Comparison of ENCODE assay signal across 9 cellular contexts in the genomic region with DNA sequence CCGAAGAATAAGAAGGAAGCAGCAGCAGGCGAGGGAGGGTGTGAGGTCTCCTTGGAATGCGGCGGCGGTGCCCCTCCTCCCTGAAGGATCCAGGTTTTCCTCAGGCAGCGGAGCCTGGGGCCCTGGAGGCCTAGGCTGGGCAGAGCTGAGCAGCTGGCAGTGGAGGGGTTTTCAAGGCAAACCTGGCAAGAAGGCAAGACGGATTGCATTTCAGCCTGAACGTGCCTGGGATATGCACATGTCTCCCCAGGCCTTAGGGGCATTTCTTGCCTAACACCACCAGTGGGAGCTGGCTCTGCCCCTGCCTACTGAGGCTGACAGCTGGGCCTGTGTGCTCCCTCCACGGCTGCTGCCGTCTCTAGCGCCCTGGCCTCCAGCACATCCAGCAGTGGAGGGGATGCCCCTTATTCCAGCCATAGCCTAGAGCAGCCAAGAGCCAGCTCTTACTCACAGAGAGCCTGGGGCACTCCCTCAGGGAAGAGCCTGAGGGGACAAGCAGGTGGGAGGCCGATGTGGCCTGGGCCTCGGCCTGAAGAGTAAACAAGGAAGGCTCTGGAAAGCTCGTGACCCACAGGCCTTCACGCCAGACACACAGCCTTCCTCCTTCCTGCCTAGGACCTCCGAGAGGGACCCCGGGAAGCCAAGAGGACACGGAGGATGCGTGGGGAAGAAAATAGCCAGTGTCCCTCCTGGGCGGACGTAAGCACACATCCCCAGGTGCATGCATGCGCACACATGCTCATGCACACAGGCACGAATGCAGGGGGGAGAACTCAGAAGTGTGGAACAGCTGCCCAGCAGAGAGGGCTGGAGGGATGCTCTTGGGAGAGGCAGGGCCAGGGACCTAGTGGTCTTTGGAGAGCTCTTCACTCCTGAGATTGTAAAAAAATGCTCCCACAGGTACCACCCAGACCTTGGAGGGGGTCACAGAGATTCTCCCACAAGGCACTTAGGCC. TPM values are rescaled to one million over a fixed set of nuclear protein-coding genes. Genes with fewer than 3 reads are reported as not detected.
DNase-seq lines count a peak whose midpoint lies in the region; ATAC-seq, FAIRE-seq and TF ChIP-seq lines count a peak whose summit lies in the region.
"Had no signal": no experiment of that assay in that cellular context is flagged by ENCODE, and none has a peak within 500 bp of the region (broad histone marks: within the 10 kb centered on the region; RNA-seq: fewer than 3 reads in every experiment).

No MANE protein-coding gene starts in this region.

- peak; percentile 78 for DNase-seq in DMS79 (lab: John Stamatoyannopoulos, UW)
- peak; percentile 97 for DNase-seq in NCI-H2171 (lab: John Stamatoyannopoulos, UW)
- peak in 1 of 2 experiments; percentile 66 for DNase-seq in H1 (ENCODE audit: low read depth in 1 of 2, low spot score in 2 of 2)
- DNase-seq in GM10266 (ENCODE audit: extremely low spot score): no peak
- DNase-seq in DMS153 (lab: John Stamatoyannopoulos, UW): no peak
- DNase-seq: cortex of kidney had no signal

- CTCF ChIA-PET in H1 (lab: Charles Lee; ENCODE audit: partially characterized antibody): interaction anchor here (0.8 to 4.5 kb wide), 19 partner anchors 9 to 324 kb away, joined by 3 to 30 read pairs (median 5); a partner anchor contains a TSS

- peak overlapping the region; percentile 44; the same call in 1 of the 2 replicates for H2BK12ac ChIP-seq in H1 (ENCODE audit: low read depth, low read length)

- peak overlapping the region; percentile 19; the same call in 1 of the 2 replicates for H2BK15ac ChIP-seq in H1 (ENCODE audit: low read length)

- no peak for FAIRE-seq in H1 (lab: Jason Lieb, UNC)

- H3K4me3 ChIP-seq in H1 (ENCODE audit: extremely low read depth in 1 of 4, insufficient read depth in 2 of 4, low read depth in 3 of 4, low read length in 4 of 4) (no peak overlapping the region), neuron (ENCODE audit: low read length) (no peak overlapping the region)

- peak overlapping the region; percentile 54; the same call in 1 of the 2 replicates for H2AFZ ChIP-seq in H1 (ENCODE audit: low read length)
- peak overlapping the region; percentile 49 for H2AFZ ChIP-seq in neuron (ENCODE audit: low read depth, low read length)

- H3K27me3 ChIP-seq in H1 (replicated peaks in 1 of 4; ENCODE audit: control insufficient read depth in 3 of 4, extremely low read depth in 1 of 4, insufficient read depth in 3 of 4, low read length in 3 of 4) (peaks cover 0 to 2% (median 1%) of the 10 kb centered on the region in 4 experiments; a peak in 1 of 7 replicates), neuron (ENCODE audit: insufficient read depth, low read length) (no peaks in the 10 kb centered on the region)

- TF ChIP-seq RAD21 in H1 (IDR thresholded peaks at IDR 0.05 in 1 of 2, conservative IDR thresholded peaks at IDR 0.05 in 1 of 2; ENCODE audit: low read depth in 2 of 2, low read length in 2 of 2): peak in 1 of 2 experiments; percentile 21; a peak in 1 of 4 replicates

- WGBS in H1 (ENCODE audit: extremely low coverage in 1 of 2, insufficient coverage in 1 of 2, insufficient read length in 1 of 2, insufficient replicate concordance in 2 of 2, low coverage in 1 of 2, low lambda C conversion rate in 2 of 2, missing lambda C conversion rate in 1 of 2), 2 experiments: 81% methylated on average over 18 of the region's 23 CpGs; no CpG with 5 or more reads in 1 of the 2 experiments

- peak overlapping the region; percentile 84 for H2BK20ac ChIP-seq in H1 (ENCODE audit: low read length)

- no peaks in the 10 kb centered on the region for H3K23me2 ChIP-seq in H1 (ENCODE audit: low read depth, low read length)

- TF ChIP-seq EP300 in H1 (IDR thresholded peaks at IDR 0.05; ENCODE audit: borderline replicate concordance in 1 of 2, low read depth in 2 of 2, low read length in 2 of 2): no peak

- TF ChIP-seq POLR2A in H1 (IDR thresholded peaks at IDR 0.05; ENCODE audit: control extremely low read depth in 1 of 2, low read depth in 2 of 2, low read length in 2 of 2): no peak

- H3K36me3 ChIP-seq in H1 (ENCODE audit: control insufficient read depth in 2 of 4, insufficient read depth in 4 of 4, low read length in 3 of 4) (no peaks in the 10 kb centered on the region), neuron (ENCODE audit: insufficient read depth, low read length) (no peaks in the 10 kb centered on the region)

- no peak overlapping the region for H3K27ac ChIP-seq in H1 (ENCODE audit: low read depth, low read length)

- no peak overlapping the region; the same call in 1 of the 2 replicates for H4K8ac ChIP-seq in H1 (ENCODE audit: extremely low read depth, insufficient read depth, low read length)

- no peak overlapping the region for H3K23ac ChIP-seq in H1 (ENCODE audit: insufficient read length)

- peak overlapping the region; percentile 82 for H3K4ac ChIP-seq in H1 (replicated peaks; ENCODE audit: insufficient read length, low read depth, low read length)

- no peak overlapping the region for H3K56ac ChIP-seq in H1 (replicated peaks; ENCODE audit: insufficient read length, low read depth, low read length)

- H2BK120ac ChIP-seq in H1 (replicated peaks; ENCODE audit: low read depth, low read length): no peak overlapping the region

- H4K91ac ChIP-seq in H1 (replicated peaks; ENCODE audit: insufficient read length, low read length): peak overlapping the region; percentile 71

- no peak overlapping the region for H4K5ac ChIP-seq in H1 (ENCODE audit: insufficient read length, low read depth, low read length)

- H3K9me3 ChIP-seq in H1 (ENCODE audit: insufficient read depth in 2 of 2, low read depth in 1 of 2, low read length in 1 of 2) (no peaks in the 10 kb centered on the region), neuron (ENCODE audit: low read length) (no peaks in the 10 kb centered on the region)

- H3K9ac ChIP-seq in H1 (replicated peaks in 1 of 4; ENCODE audit: extremely low read depth in 1 of 4, low read depth in 3 of 4, low read length in 3 of 4): no peak overlapping the region

- ATAC-seq in GM18858 (IDR thresholded peaks at IDR 0.05; ENCODE audit: unreplicated experiment) (no peak), GM21737 (IDR thresholded peaks at IDR 0.05; ENCODE audit: unreplicated experiment) (no peak)

- TF ChIP-seq CTCF in H1 (IDR thresholded peaks at IDR 0.05; ENCODE audit: control extremely low read depth in 1 of 3, insufficient read depth in 1 of 3, low read depth in 1 of 3, low read length in 3 of 3) (peak in 2 of 3 experiments; percentile 5 to 44; a peak in 1 of 4 replicates), GM10266 (IDR thresholded peaks at IDR 0.05; ENCODE audit: control insufficient read depth, insufficient read depth, low read depth, missing control alignments) (no peak)

- no peak overlapping the region for H3K18ac ChIP-seq in H1 (ENCODE audit: extremely low read depth, low read length)

- H2BK5ac ChIP-seq in H1 (ENCODE audit: low read depth, low read length): peak overlapping the region; percentile 29; the same call in 1 of the 2 replicates

- H3K4me1 ChIP-seq in H1 (replicated peaks in 1 of 4; ENCODE audit: control insufficient read depth in 3 of 4, insufficient read depth in 4 of 4, low read length in 3 of 4) (peaks cover 0 to 28% (median 23%) of the 10 kb centered on the region in 4 experiments; a peak in 6 of 7 replicates), neuron (ENCODE audit: insufficient read depth, low read length) (peaks cover 40% of the 10 kb centered on the region)

- no peak overlapping the region for H3K14ac ChIP-seq in H1 (ENCODE audit: insufficient read length)

- POLR2A ChIA-PET in H1 (lab: Charles Lee; ENCODE audit: partially characterized antibody): interaction anchor here (0.9 to 1.5 kb wide), 5 partner anchors 24 to 109 kb away, joined by 3 to 6 read pairs (median 3); a partner anchor contains a TSS

- no peaks in the 10 kb centered on the region for H4K20me1 ChIP-seq in H1 (replicated peaks in 1 of 2; ENCODE audit: control insufficient read depth in 1 of 2, insufficient read depth in 2 of 2, low read length in 2 of 2)

- H3K79me2 ChIP-seq in H1 (ENCODE audit: control insufficient read depth in 1 of 2, insufficient read depth in 2 of 2, low read length in 2 of 2): no peaks in the 10 kb centered on the region

- no peaks in the 10 kb centered on the region for H3K79me1 ChIP-seq in H1 (ENCODE audit: low read depth, low read length)

- H2AK5ac ChIP-seq in H1 (ENCODE audit: low read depth, low read length): no peak overlapping the region

- H3K4me2 ChIP-seq in H1 (ENCODE audit: insufficient read depth in 1 of 2, low read depth in 2 of 2, low read length in 2 of 2): no peak overlapping the region

TF ChIP-seq in H1, 55 proteins besides CTCF, POLR2A, EP300 and RAD21 (continues in another document):
- peak; percentile 89 for TF ChIP-seq TEAD4 (IDR thresholded peaks at IDR 0.05; ENCODE audit: low read depth, low read length)

RNA-seq across cellular contexts. Expression of a gene that starts 23.0 kb away (rescaled TPM):
- 42.6 and 51.4 TPM in 2 replicates for total RNA-seq in H1 (2021; fragmentation: NEBNext Ultra II Directional; extraction: Animal tissue kit (Norgen Biotek cat#: 25700))
- 59.7 and 79.9 TPM in 2 replicates for polyA plus RNA-seq in H1 (2011; rRNA removed)
- polyA plus RNA-seq in H1 (2011; cell fraction: cytosol; rRNA removed): 85.4 TPM
- 64.5 TPM for polyA plus RNA-seq in H1 (2011; cell fraction: nucleus; rRNA removed)
- 48.8 to 54.9 TPM (median 53.1 TPM) in 4 replicates for polyA plus RNA-seq in H1 (2012, experiment 1 of 2)
- polyA plus RNA-seq in H1 (2012, experiment 2 of 2): 20.3 TPM
- 27.6 TPM for polyA plus RNA-seq in H1 (2013, experiment 1 of 2)
- polyA plus RNA-seq in H1 (2013, experiment 2 of 2): 25.4 TPM
- polyA minus RNA-seq in H1 (2011; rRNA and poly(A)+ RNA removed): 57.0 and 65.4 TPM in 2 replicates
- polyA minus RNA-seq in H1 (2011; cell fraction: cytosol; rRNA and poly(A)+ RNA removed): 31.3 TPM
- 24.0 TPM for polyA minus RNA-seq in H1 (2011; cell fraction: nucleus; rRNA and poly(A)+ RNA removed)

RNA-seq across cellular contexts. Expression of a gene that starts 24.3 kb away (rescaled TPM):
- total RNA-seq in H1 (2021; fragmentation: NEBNext Ultra II Directional; extraction: Animal tissue kit (Norgen Biotek cat#: 25700)): 3.9 and 4.1 TPM in 2 replicates
- 2.1 and 2.8 TPM in 2 replicates for polyA plus RNA-seq in H1 (2011; rRNA removed)
- polyA plus RNA-seq in H1 (2011; cell fraction: cytosol; rRNA removed): 2.3 TPM
- 4.3 TPM for polyA plus RNA-seq in H1 (2011; cell fraction: nucleus; rRNA removed)
- 2.1 to 3.3 TPM (median 2.9 TPM) in 4 replicates for polyA plus RNA-seq in H1 (2012, experiment 1 of 2)
- 2.8 TPM for polyA plus RNA-seq in H1 (2012, experiment 2 of 2)
- 2.9 TPM for polyA plus RNA-seq in H1 (2013, experiment 1 of 2)
- polyA plus RNA-seq in H1 (2013, experiment 2 of 2): 3.1 TPM
- 1.2 and 1.7 TPM in 2 replicates for polyA minus RNA-seq in H1 (2011; rRNA and poly(A)+ RNA removed)
- polyA minus RNA-seq in H1 (2011; cell fraction: cytosol; rRNA and poly(A)+ RNA removed): 4.0 TPM
- polyA minus RNA-seq in H1 (2011; cell fraction: nucleus; rRNA and poly(A)+ RNA removed): 8.7 TPM

RNA-seq across cellular contexts. Expression of a gene that starts 56.7 kb away (rescaled TPM):
- 11.3 and 13.8 TPM in 2 replicates for total RNA-seq in H1 (2021; fragmentation: NEBNext Ultra II Directional; extraction: Animal tissue kit (Norgen Biotek cat#: 25700))
- 9.4 and 9.8 TPM in 2 replicates for polyA plus RNA-seq in H1 (2011; rRNA removed)
- polyA plus RNA-seq in H1 (2011; cell fraction: cytosol; rRNA removed): 13.9 TPM
- polyA plus RNA-seq in H1 (2011; cell fraction: nucleus; rRNA removed): 45.2 TPM
- polyA plus RNA-seq in H1 (2012, experiment 1 of 2): 9.3 to 19.0 TPM (median 15.0 TPM) in 4 replicates
- 5.9 TPM for polyA plus RNA-seq in H1 (2012, experiment 2 of 2)
- polyA plus RNA-seq in H1 (2013, experiment 1 of 2): 6.5 TPM
- 5.4 TPM for polyA plus RNA-seq in H1 (2013, experiment 2 of 2)
- 21.4 and 21.5 TPM in 2 replicates for polyA minus RNA-seq in H1 (2011; rRNA and poly(A)+ RNA removed)
- polyA minus RNA-seq in H1 (2011; cell fraction: cytosol; rRNA and poly(A)+ RNA removed): 7.9 TPM
- polyA minus RNA-seq in H1 (2011; cell fraction: nucleus; rRNA and poly(A)+ RNA removed): 25.7 TPM

Comparison
In these comparisons a context has a peak if more than half of its experiments do, and no peak if none do; other contexts are left out.
1. DNase-seq: peak in DMS79 (single experiment) and NCI-H2171 (single experiment); none in GM10266 (single experiment) and DMS153 (single experiment).